ENCODE assay signal across 2 cellular contexts in genomic region chr19:10230155-10230903, GRCh38.
TF ChIP-seq lines count a peak whose summit lies in the region.

No MANE protein-coding gene starts in this region.

TF ChIP-seq in A549, 52 proteins besides CTCF, POLR2A, EP300 and RAD21:
- TF ChIP-seq, protein P1, sequence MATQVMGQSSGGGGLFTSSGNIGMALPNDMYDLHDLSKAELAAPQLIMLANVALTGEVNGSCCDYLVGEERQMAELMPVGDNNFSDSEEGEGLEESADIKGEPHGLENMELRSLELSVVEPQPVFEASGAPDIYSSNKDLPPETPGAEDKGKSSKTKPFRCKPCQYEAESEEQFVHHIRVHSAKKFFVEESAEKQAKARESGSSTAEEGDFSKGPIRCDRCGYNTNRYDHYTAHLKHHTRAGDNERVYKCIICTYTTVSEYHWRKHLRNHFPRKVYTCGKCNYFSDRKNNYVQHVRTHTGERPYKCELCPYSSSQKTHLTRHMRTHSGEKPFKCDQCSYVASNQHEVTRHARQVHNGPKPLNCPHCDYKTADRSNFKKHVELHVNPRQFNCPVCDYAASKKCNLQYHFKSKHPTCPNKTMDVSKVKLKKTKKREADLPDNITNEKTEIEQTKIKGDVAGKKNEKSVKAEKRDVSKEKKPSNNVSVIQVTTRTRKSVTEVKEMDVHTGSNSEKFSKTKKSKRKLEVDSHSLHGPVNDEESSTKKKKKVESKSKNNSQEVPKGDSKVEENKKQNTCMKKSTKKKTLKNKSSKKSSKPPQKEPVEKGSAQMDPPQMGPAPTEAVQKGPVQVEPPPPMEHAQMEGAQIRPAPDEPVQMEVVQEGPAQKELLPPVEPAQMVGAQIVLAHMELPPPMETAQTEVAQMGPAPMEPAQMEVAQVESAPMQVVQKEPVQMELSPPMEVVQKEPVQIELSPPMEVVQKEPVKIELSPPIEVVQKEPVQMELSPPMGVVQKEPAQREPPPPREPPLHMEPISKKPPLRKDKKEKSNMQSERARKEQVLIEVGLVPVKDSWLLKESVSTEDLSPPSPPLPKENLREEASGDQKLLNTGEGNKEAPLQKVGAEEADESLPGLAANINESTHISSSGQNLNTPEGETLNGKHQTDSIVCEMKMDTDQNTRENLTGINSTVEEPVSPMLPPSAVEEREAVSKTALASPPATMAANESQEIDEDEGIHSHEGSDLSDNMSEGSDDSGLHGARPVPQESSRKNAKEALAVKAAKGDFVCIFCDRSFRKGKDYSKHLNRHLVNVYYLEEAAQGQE (IDR thresholded peaks at IDR 0.05): no peak
- TF ChIP-seq PHF8 (IDR thresholded peaks at IDR 0.05; ENCODE audit: borderline replicate concordance, low read depth): no peak
- no peak for TF ChIP-seq HOXB13 (CRISPR knock-in tag; IDR thresholded peaks at IDR 0.05; ENCODE audit: low read depth)
- no peak for TF ChIP-seq JUNB (IDR thresholded peaks at IDR 0.05)
- TF ChIP-seq NFE2L2 (conservative IDR thresholded peaks at IDR 0.05; ENCODE audit: low read length): no peak
- TF ChIP-seq USF2 (IDR thresholded peaks at IDR 0.05): no peak
- no peak for TF ChIP-seq NPAS2 (CRISPR knock-in tag; IDR thresholded peaks at IDR 0.05; ENCODE audit: borderline replicate concordance)

TF ChIP-seq in K562, 482 proteins besides CTCF, POLR2A, EP300 and RAD21 (continues in another document):
- no peak for TF ChIP-seq ZNF764 (CRISPR knock-in tag; IDR thresholded peaks at IDR 0.05; ENCODE audit: low read depth)
- TF ChIP-seq SAFB (IDR thresholded peaks at IDR 0.05; ENCODE audit: borderline replicate concordance, low read depth, low read length): peak; percentile 98; the same call in 1 of the 2 replicates
- TF ChIP-seq FOXK2 (conservative IDR thresholded peaks at IDR 0.05 in 1 of 2, IDR thresholded peaks at IDR 0.05 in 1 of 2; ENCODE audit: low read depth in 2 of 2): no peak
- peak; percentile 12; the same call in 1 of the 2 replicates for TF ChIP-seq MYC (IDR thresholded peaks at IDR 0.05; ENCODE audit: low read depth, low read length)
- TF ChIP-seq MYC (CRISPR knock-in tag; IDR thresholded peaks at IDR 0.05; ENCODE audit: borderline replicate concordance, low read depth): peak; percentile 43; the same call in 1 of the 2 replicates
- peak; percentile 11; the same call in 1 of the 2 replicates for TF ChIP-seq EGR1 (conservative IDR thresholded peaks at IDR 0.05)
- TF ChIP-seq, protein P2, sequence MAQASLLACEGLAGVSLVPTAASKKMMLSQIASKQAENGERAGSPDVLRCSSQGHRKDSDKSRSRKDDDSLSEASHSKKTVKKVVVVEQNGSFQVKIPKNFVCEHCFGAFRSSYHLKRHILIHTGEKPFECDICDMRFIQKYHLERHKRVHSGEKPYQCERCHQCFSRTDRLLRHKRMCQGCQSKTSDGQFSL (CRISPR knock-in tag; IDR thresholded peaks at IDR 0.05): 0 out of 2 replicates have a peak, but pooled peaks have one; percentile 41
- TF ChIP-seq, protein P2 (tag; IDR thresholded peaks at IDR 0.05): no peak
- TF ChIP-seq MCM2 (IDR thresholded peaks at IDR 0.05; ENCODE audit: low read depth): no peak
- TF ChIP-seq RBM14 (IDR thresholded peaks at IDR 0.05; ENCODE audit: borderline replicate concordance, insufficient read depth, low read depth, low read length): 0 out of 2 replicates have a peak, but pooled peaks have one; percentile 35
- TF ChIP-seq, protein P3, sequence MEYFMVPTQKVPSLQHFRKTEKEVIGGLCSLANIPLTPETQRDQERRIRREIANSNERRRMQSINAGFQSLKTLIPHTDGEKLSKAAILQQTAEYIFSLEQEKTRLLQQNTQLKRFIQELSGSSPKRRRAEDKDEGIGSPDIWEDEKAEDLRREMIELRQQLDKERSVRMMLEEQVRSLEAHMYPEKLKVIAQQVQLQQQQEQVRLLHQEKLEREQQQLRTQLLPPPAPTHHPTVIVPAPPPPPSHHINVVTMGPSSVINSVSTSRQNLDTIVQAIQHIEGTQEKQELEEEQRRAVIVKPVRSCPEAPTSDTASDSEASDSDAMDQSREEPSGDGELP (CRISPR knock-in tag; IDR thresholded peaks at IDR 0.05; ENCODE audit: borderline replicate concordance): peak; percentile 48; the same call in 1 of the 2 replicates
- TF ChIP-seq TEAD1 (CRISPR knock-in tag; IDR thresholded peaks at IDR 0.05): peak in 1 of 2 experiments; percentile 16; a peak in 1 of 4 replicates
- peak; percentile 65; the same call in 1 of the 2 replicates for TF ChIP-seq ZBTB1 (CRISPR knock-in tag; IDR thresholded peaks at IDR 0.05; ENCODE audit: borderline replicate concordance, low read depth)
- TF ChIP-seq CEBPG (CRISPR knock-in tag; IDR thresholded peaks at IDR 0.05): peak; percentile 29; the same call in 1 of the 2 replicates
- no peak for TF ChIP-seq CEBPG (tag; conservative IDR thresholded peaks at IDR 0.05 in 1 of 2, IDR thresholded peaks at IDR 0.05 in 1 of 2)
- peak; percentile 74 for TF ChIP-seq GATAD2A (IDR thresholded peaks at IDR 0.05)
- peak in 1 of 2 experiments; percentile 25; a peak in 1 of 4 replicates for TF ChIP-seq KDM1A (IDR thresholded peaks at IDR 0.05)
- TF ChIP-seq HDAC1 (IDR thresholded peaks at IDR 0.05): peak in 1 of 2 experiments; percentile 44; a peak in 1 of 4 replicates
- TF ChIP-seq, protein P4, sequence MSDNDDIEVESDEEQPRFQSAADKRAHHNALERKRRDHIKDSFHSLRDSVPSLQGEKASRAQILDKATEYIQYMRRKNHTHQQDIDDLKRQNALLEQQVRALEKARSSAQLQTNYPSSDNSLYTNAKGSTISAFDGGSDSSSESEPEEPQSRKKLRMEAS (CRISPR knock-in tag; IDR thresholded peaks at IDR 0.05): peak; percentile 11; the same call in 1 of the 2 replicates
- peak; percentile 16 for TF ChIP-seq FIP1L1 (IDR thresholded peaks at IDR 0.05; ENCODE audit: low read depth, low read length, poor library complexity, severe bottlenecking)
- no peak for TF ChIP-seq ZNF282 (CRISPR knock-in tag; IDR thresholded peaks at IDR 0.05)
- peak; percentile 55; the same call in 1 of the 2 replicates for TF ChIP-seq CHD2 (IDR thresholded peaks at IDR 0.05; ENCODE audit: low read depth, low read length)
- no peak for TF ChIP-seq GABPB2 (CRISPR knock-in tag; conservative IDR thresholded peaks at IDR 0.05)
- TF ChIP-seq SMAD4 (CRISPR knock-in tag; conservative IDR thresholded peaks at IDR 0.05): no peak
- TF ChIP-seq MAFK (IDR thresholded peaks at IDR 0.05; ENCODE audit: low read length): no peak
- TF ChIP-seq, protein P5, sequence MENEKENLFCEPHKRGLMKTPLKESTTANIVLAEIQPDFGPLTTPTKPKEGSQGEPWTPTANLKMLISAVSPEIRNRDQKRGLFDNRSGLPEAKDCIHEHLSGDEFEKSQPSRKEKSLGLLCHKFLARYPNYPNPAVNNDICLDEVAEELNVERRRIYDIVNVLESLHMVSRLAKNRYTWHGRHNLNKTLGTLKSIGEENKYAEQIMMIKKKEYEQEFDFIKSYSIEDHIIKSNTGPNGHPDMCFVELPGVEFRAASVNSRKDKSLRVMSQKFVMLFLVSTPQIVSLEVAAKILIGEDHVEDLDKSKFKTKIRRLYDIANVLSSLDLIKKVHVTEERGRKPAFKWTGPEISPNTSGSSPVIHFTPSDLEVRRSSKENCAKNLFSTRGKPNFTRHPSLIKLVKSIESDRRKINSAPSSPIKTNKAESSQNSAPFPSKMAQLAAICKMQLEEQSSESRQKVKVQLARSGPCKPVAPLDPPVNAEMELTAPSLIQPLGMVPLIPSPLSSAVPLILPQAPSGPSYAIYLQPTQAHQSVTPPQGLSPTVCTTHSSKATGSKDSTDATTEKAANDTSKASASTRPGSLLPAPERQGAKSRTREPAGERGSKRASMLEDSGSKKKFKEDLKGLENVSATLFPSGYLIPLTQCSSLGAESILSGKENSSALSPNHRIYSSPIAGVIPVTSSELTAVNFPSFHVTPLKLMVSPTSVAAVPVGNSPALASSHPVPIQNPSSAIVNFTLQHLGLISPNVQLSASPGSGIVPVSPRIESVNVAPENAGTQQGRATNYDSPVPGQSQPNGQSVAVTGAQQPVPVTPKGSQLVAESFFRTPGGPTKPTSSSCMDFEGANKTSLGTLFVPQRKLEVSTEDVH (IDR thresholded peaks at IDR 0.05; ENCODE audit: low read depth, partially characterized antibody): no peak
- TF ChIP-seq HDAC2 (IDR thresholded peaks at IDR 0.05): peak; percentile 18; the same call in 1 of the 2 replicates
- peak; percentile 70; the same call in 1 of the 2 replicates for TF ChIP-seq FOXP1 (CRISPR knock-in tag; IDR thresholded peaks at IDR 0.05)
- TF ChIP-seq MNT (conservative IDR thresholded peaks at IDR 0.05): peak in 1 of 2 experiments; percentile 14; a peak in 2 of 4 replicates
- TF ChIP-seq ZNF347 (CRISPR knock-in tag; IDR thresholded peaks at IDR 0.05; ENCODE audit: low read depth): no peak
- no peak for TF ChIP-seq FOXM1 (IDR thresholded peaks at IDR 0.05; ENCODE audit: low read depth)
- 0 out of 2 replicates have a peak, but pooled peaks have one; percentile 18 for TF ChIP-seq FOXM1 (CRISPR knock-in tag; IDR thresholded peaks at IDR 0.05; ENCODE audit: low read depth)
- TF ChIP-seq KDM5B (IDR thresholded peaks at IDR 0.05; ENCODE audit: insufficient replicate concordance, low read depth, low read length): peak; percentile 18
- TF ChIP-seq ZBTB2 (IDR thresholded peaks at IDR 0.05): peak; percentile 87
- TF ChIP-seq SAFB2 (IDR thresholded peaks at IDR 0.05; ENCODE audit: borderline replicate concordance, low read depth, low read length, severe bottlenecking): no peak
- peak; percentile 81 for TF ChIP-seq GATAD2B (IDR thresholded peaks at IDR 0.05; ENCODE audit: borderline replicate concordance)
- TF ChIP-seq, protein P6, sequence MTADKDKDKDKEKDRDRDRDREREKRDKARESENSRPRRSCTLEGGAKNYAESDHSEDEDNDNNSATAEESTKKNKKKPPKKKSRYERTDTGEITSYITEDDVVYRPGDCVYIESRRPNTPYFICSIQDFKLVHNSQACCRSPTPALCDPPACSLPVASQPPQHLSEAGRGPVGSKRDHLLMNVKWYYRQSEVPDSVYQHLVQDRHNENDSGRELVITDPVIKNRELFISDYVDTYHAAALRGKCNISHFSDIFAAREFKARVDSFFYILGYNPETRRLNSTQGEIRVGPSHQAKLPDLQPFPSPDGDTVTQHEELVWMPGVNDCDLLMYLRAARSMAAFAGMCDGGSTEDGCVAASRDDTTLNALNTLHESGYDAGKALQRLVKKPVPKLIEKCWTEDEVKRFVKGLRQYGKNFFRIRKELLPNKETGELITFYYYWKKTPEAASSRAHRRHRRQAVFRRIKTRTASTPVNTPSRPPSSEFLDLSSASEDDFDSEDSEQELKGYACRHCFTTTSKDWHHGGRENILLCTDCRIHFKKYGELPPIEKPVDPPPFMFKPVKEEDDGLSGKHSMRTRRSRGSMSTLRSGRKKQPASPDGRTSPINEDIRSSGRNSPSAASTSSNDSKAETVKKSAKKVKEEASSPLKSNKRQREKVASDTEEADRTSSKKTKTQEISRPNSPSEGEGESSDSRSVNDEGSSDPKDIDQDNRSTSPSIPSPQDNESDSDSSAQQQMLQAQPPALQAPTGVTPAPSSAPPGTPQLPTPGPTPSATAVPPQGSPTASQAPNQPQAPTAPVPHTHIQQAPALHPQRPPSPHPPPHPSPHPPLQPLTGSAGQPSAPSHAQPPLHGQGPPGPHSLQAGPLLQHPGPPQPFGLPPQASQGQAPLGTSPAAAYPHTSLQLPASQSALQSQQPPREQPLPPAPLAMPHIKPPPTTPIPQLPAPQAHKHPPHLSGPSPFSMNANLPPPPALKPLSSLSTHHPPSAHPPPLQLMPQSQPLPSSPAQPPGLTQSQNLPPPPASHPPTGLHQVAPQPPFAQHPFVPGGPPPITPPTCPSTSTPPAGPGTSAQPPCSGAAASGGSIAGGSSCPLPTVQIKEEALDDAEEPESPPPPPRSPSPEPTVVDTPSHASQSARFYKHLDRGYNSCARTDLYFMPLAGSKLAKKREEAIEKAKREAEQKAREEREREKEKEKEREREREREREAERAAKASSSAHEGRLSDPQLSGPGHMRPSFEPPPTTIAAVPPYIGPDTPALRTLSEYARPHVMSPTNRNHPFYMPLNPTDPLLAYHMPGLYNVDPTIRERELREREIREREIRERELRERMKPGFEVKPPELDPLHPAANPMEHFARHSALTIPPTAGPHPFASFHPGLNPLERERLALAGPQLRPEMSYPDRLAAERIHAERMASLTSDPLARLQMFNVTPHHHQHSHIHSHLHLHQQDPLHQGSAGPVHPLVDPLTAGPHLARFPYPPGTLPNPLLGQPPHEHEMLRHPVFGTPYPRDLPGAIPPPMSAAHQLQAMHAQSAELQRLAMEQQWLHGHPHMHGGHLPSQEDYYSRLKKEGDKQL (CRISPR knock-in tag; IDR thresholded peaks at IDR 0.05; ENCODE audit: borderline replicate concordance): 0 out of 2 replicates have a peak, but pooled peaks have one; percentile 44
- TF ChIP-seq CREB1 (IDR thresholded peaks at IDR 0.05): no peak
- 0 out of 2 replicates have a peak, but pooled peaks have one; percentile 23 for TF ChIP-seq CREB1 (CRISPR knock-in tag; IDR thresholded peaks at IDR 0.05)
